In the genomic region with DNA sequence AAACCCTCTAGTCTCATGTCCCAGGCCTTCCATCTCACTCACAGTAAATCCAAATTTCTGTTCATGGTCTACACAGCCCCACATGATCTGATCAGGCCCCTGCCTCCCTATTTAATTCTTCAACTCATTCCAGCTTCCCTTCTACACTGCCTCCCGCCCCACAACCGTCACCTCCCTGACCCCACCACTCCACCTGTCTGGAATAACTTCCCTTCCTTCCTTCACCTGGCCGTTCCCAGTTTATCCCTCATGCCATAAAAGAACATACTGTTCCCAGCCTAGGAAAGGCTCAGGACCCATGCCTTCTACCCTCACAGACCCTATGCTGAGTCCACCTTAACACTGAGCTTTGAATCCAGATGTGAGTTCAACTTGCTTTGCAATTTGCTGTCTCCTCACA, we compare ENCODE assay signal across 33 cellular contexts.
"Had no signal": no experiment of that assay in that cellular context is flagged by ENCODE, and none has a peak within 500 bp of the region (broad histone marks: within the 10 kb centered on the region; RNA-seq: fewer than 3 reads in every experiment).

No MANE protein-coding gene starts in this region.

- H3K36me3 ChIP-seq: ascending aorta, brain microvascular endothelial cell, colonic mucosa, esophagus muscularis mucosa, gastrocnemius medialis, WERI-Rb-1 had no signal

- H3K9me3 ChIP-seq: ascending aorta, colonic mucosa, esophagus muscularis mucosa, gastrocnemius medialis had no signal

- H3K36me3 Mint-ChIP-seq: activated CD4-positive, alpha-beta memory T cell treated with anti-CD3 and anti-CD28 coated beads for 36 hours; activated CD8-positive, alpha-beta memory T cell treated with anti-CD3 and anti-CD28 coated beads, Interleukin-2, amount 10 ng/mL, durations not matched to agents 7 days and 5 days; activated naive CD4-positive, alpha-beta T cell treated with anti-CD3 and anti-CD28 coated beads, Interleukin-2, amount 10 ng/mL, durations not matched to agents 7 days and 5 days; activated naive CD4-positive, alpha-beta T cell treated with anti-CD3 and anti-CD28 coated beads, Interleukin-2, amount 50 U/mL, for 72 hours; activated naive CD8-positive, alpha-beta T cell treated with anti-CD3 and anti-CD28 coated beads, Interleukin-2, amount 10 ng/mL, durations not matched to agents 7 days and 5 days had no signal

- H3K27me3 Mint-ChIP-seq: activated CD4-positive, alpha-beta T cell treated with anti-CD3 and anti-CD28 coated beads for 36 hours had no signal

- H3K27ac Mint-ChIP-seq: activated CD4-positive, alpha-beta memory T cell treated with anti-CD3 and anti-CD28 coated beads for 36 hours; activated CD4-positive, alpha-beta T cell treated with anti-CD3 and anti-CD28 coated beads for 36 hours; activated CD4-positive, alpha-beta T cell treated with anti-CD3 and anti-CD28 coated beads, Interleukin-2, amount 10 ng/mL, durations not matched to agents 24 days and 14 days; activated CD8-positive, alpha-beta memory T cell treated with anti-CD3 and anti-CD28 coated beads, Interleukin-2, amount 10 ng/mL, durations not matched to agents 7 days and 5 days; activated CD8-positive, alpha-beta T cell treated with anti-CD3 and anti-CD28 coated beads, Interleukin-2, amount 10 ng/mL, durations not matched to agents 7 days and 5 days; activated naive CD4-positive, alpha-beta T cell treated with anti-CD3 and anti-CD28 coated beads, Interleukin-2, amount 10 ng/mL, durations not matched to agents 7 days and 5 days; activated naive CD4-positive, alpha-beta T cell treated with anti-CD3 and anti-CD28 coated beads, Interleukin-2, amount 50 U/mL, for 72 hours; activated naive CD8-positive, alpha-beta T cell treated with anti-CD3 and anti-CD28 coated beads, Interleukin-2, amount 10 ng/mL, durations not matched to agents 7 days and 5 days; activated T-helper 1 cell treated with anti-CD3 and anti-CD28 coated beads, Interleukin-12 subunit alpha, Interleukin-12 subunit beta, Interleukin-2, Interleukin-4 antibody, amounts not matched to agents 30 ng/mL and 10 ng/mL and 1 ng/mL, durations not matched to agents 14 hours and 24 hours and 36 hours; T-helper 17 cell; T-helper 2 cell treated with Interferon-gamma antibody and Interleukin-4, amounts not matched to agents 5 μg/mL and 100 μg/mL, for 36 hours had no signal

- H3K4me1 ChIP-seq: ascending aorta, colonic mucosa, esophagus muscularis mucosa, foreskin keratinocyte, gastrocnemius medialis had no signal

- DNase-seq: activated CD4-positive, alpha-beta memory T cell treated with anti-CD3 and anti-CD28 coated beads for 36 hours; activated CD4-positive, alpha-beta T cell treated with anti-CD3 and anti-CD28 coated beads for 36 hours; activated CD4-positive, alpha-beta T cell treated with anti-CD3 and anti-CD28 coated beads, Interleukin-2, amount 10 ng/mL, durations not matched to agents 24 days and 14 days; activated CD4-positive, CD25-positive, alpha-beta regulatory T cell; activated CD4-positive, CD25-positive, alpha-beta regulatory T cell treated with anti-CD3 and anti-CD28 coated beads, Interleukin-2, amount 50 U/mL, for 72 hours; activated CD8-positive, alpha-beta memory T cell treated with anti-CD3 and anti-CD28 coated beads, Interleukin-2, amount 10 ng/mL, durations not matched to agents 7 days and 5 days; activated CD8-positive, alpha-beta memory T cell treated with anti-CD3 and anti-CD28 coated beads, Interleukin-2, amount 50 U/mL, for 4 hours; activated CD8-positive, alpha-beta T cell treated with anti-CD3 and anti-CD28 coated beads, Interleukin-2, amount 10 ng/mL, durations not matched to agents 7 days and 5 days; activated gamma-delta T cell; activated naive CD4-positive, alpha-beta T cell; activated naive CD4-positive, alpha-beta T cell treated with anti-CD3 and anti-CD28 coated beads, Interleukin-2, amount 10 ng/mL, durations not matched to agents 7 days and 5 days; activated naive CD8-positive, alpha-beta T cell treated with anti-CD3 and anti-CD28 coated beads, Interleukin-2, amount 10 ng/mL, durations not matched to agents 7 days and 5 days; activated T-cell treated with anti-CD3 and anti-CD28 coated beads, Interleukin-2, amount 50 U/mL, for 1 hour; activated T-cell treated with anti-CD3 and anti-CD28 coated beads, Interleukin-2, amount 50 U/mL, for 48 hours; brain microvascular endothelial cell; caudate nucleus; cerebellar nuclear complex; colonic mucosa; dorsolateral prefrontal cortex; effector memory CD4-positive, alpha-beta T cell; erythroblast; foreskin keratinocyte; gastrocnemius medialis; head of caudate nucleus; T-helper 1 cell; T-helper 17 cell; T1000; WERI-Rb-1 had no signal

- ATAC-seq: activated CD4-positive, alpha-beta T cell treated with anti-CD3 and anti-CD28 coated beads for 36 hours; activated CD8-positive, alpha-beta memory T cell treated with anti-CD3 and anti-CD28 coated beads, Interleukin-2, amount 10 ng/mL, durations not matched to agents 7 days and 5 days; activated CD8-positive, alpha-beta T cell treated with anti-CD3 and anti-CD28 coated beads, Interleukin-2, amount 10 ng/mL, durations not matched to agents 7 days and 5 days; activated naive CD4-positive, alpha-beta T cell treated with anti-CD3 and anti-CD28 coated beads, Interleukin-2, amount 50 U/mL, for 72 hours; foreskin keratinocyte; gastrocnemius medialis; T-helper 17 cell had no signal

- H3K27me3 ChIP-seq: ascending aorta, brain microvascular endothelial cell, colonic mucosa, esophagus muscularis mucosa, foreskin keratinocyte, gastrocnemius medialis had no signal

- H3K4me3 Mint-ChIP-seq: activated CD4-positive, alpha-beta memory T cell treated with anti-CD3 and anti-CD28 coated beads for 36 hours; activated CD4-positive, alpha-beta T cell treated with anti-CD3 and anti-CD28 coated beads for 36 hours; activated CD4-positive, alpha-beta T cell treated with anti-CD3 and anti-CD28 coated beads, Interleukin-2, amount 10 ng/mL, durations not matched to agents 24 days and 14 days; activated CD8-positive, alpha-beta memory T cell treated with anti-CD3 and anti-CD28 coated beads, Interleukin-2, amount 10 ng/mL, durations not matched to agents 7 days and 5 days; activated CD8-positive, alpha-beta T cell treated with anti-CD3 and anti-CD28 coated beads, Interleukin-2, amount 10 ng/mL, durations not matched to agents 7 days and 5 days; activated naive CD4-positive, alpha-beta T cell treated with anti-CD3 and anti-CD28 coated beads, Interleukin-2, amount 10 ng/mL, durations not matched to agents 7 days and 5 days; activated naive CD8-positive, alpha-beta T cell treated with anti-CD3 and anti-CD28 coated beads, Interleukin-2, amount 10 ng/mL, durations not matched to agents 7 days and 5 days; activated T-helper 1 cell treated with anti-CD3 and anti-CD28 coated beads, Interleukin-12 subunit alpha, Interleukin-12 subunit beta, Interleukin-2, Interleukin-4 antibody, amounts not matched to agents 30 ng/mL and 10 ng/mL and 1 ng/mL, durations not matched to agents 14 hours and 24 hours and 36 hours; T-helper 17 cell; T-helper 2 cell treated with Interferon-gamma antibody and Interleukin-4, amounts not matched to agents 5 μg/mL and 100 μg/mL, for 36 hours had no signal

- H3K4me1 Mint-ChIP-seq: activated CD4-positive, alpha-beta T cell treated with anti-CD3 and anti-CD28 coated beads for 36 hours; activated CD4-positive, alpha-beta T cell treated with anti-CD3 and anti-CD28 coated beads, Interleukin-2, amount 10 ng/mL, durations not matched to agents 24 days and 14 days; activated CD8-positive, alpha-beta memory T cell treated with anti-CD3 and anti-CD28 coated beads, Interleukin-2, amount 10 ng/mL, durations not matched to agents 7 days and 5 days; activated naive CD4-positive, alpha-beta T cell treated with anti-CD3 and anti-CD28 coated beads, Interleukin-2, amount 10 ng/mL, durations not matched to agents 7 days and 5 days; activated naive CD8-positive, alpha-beta T cell treated with anti-CD3 and anti-CD28 coated beads, Interleukin-2, amount 10 ng/mL, durations not matched to agents 7 days and 5 days; T-helper 17 cell had no signal

- H3K9me3 Mint-ChIP-seq: activated CD4-positive, alpha-beta memory T cell treated with anti-CD3 and anti-CD28 coated beads for 36 hours; activated CD4-positive, alpha-beta T cell treated with anti-CD3 and anti-CD28 coated beads, Interleukin-2, amount 10 ng/mL, durations not matched to agents 24 days and 14 days; activated naive CD4-positive, alpha-beta T cell treated with anti-CD3 and anti-CD28 coated beads, Interleukin-2, amount 10 ng/mL, durations not matched to agents 7 days and 5 days; activated naive CD4-positive, alpha-beta T cell treated with anti-CD3 and anti-CD28 coated beads, Interleukin-2, amount 50 U/mL, for 72 hours; activated naive CD8-positive, alpha-beta T cell treated with anti-CD3 and anti-CD28 coated beads, Interleukin-2, amount 10 ng/mL, durations not matched to agents 7 days and 5 days; activated T-helper 1 cell treated with anti-CD3 and anti-CD28 coated beads, Interleukin-12 subunit alpha, Interleukin-12 subunit beta, Interleukin-2, Interleukin-4 antibody, amounts not matched to agents 30 ng/mL and 10 ng/mL and 1 ng/mL, durations not matched to agents 14 hours and 24 hours and 36 hours; T-helper 2 cell treated with Interferon-gamma antibody and Interleukin-4, amounts not matched to agents 5 μg/mL and 100 μg/mL, for 36 hours had no signal

- H3K4me3 ChIP-seq: ascending aorta, colonic mucosa, dorsolateral prefrontal cortex, esophagus muscularis mucosa, gastrocnemius medialis had no signal

- H3K27ac ChIP-seq: ascending aorta, brain microvascular endothelial cell, colonic mucosa, dorsolateral prefrontal cortex, esophagus muscularis mucosa, foreskin keratinocyte, gastrocnemius medialis, WERI-Rb-1 had no signal
